20 cellular contexts compared by ENCODE assay signal in the genomic region with DNA sequence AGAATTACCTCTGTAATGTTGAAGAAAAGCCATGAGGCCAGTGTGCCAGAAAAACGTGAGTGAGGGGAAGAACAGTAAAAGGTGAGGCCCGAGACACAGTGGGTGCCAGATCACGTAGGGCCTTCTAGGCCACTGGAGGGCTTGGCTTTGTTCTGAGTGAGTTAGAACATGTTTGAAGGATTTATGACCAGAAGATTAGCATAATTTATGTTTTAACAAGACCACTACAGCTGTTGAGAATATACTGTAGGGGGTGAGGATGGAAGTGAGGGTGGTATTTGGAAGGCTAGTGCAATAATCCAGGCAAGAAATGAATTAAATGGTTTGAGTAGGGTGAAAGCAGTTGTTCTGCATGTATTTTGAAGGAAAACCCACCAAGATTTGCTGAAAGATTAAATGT.
A peak's percentile ranks its signal among the peaks of the same experiment; 100 is the strongest.
DNase-seq lines count a peak whose midpoint lies in the region; ATAC-seq lines count a peak whose summit lies in the region.
"Had no signal": no experiment of that assay in that cellular context is flagged by ENCODE, and none has a peak within 500 bp of the region (broad histone marks: within the 10 kb centered on the region; RNA-seq: fewer than 3 reads in every experiment).

No MANE protein-coding gene starts in this region.

- no peak for ATAC-seq in activated naive CD8-positive, alpha-beta T cell treated with anti-CD3 and anti-CD28 coated beads, Interleukin-2, amount 50 U/mL, for 24 hours
- ATAC-seq in GM21619 (IDR thresholded peaks at IDR 0.05; ENCODE audit: unreplicated experiment) = no peak
- ATAC-seq in GM21515 (IDR thresholded peaks at IDR 0.05; ENCODE audit: unreplicated experiment) = no peak
- ATAC-seq: pancreas had no signal

- no peak overlapping the region for H3K4me3 Mint-ChIP-seq in activated naive CD4-positive, alpha-beta T cell treated with anti-CD3 and anti-CD28 coated beads, Interleukin-2, amount 10 ng/mL, durations not matched to agents 7 days and 5 days
- no peak overlapping the region for H3K4me3 Mint-ChIP-seq in activated naive CD8-positive, alpha-beta T cell treated with anti-CD3 and anti-CD28 coated beads, Interleukin-2, amount 50 U/mL, for 24 hours

- H3K9me3 Mint-ChIP-seq in activated naive CD4-positive, alpha-beta T cell treated with anti-CD3 and anti-CD28 coated beads, Interleukin-2, amount 10 ng/mL, durations not matched to agents 7 days and 5 days = no peaks in the 10 kb centered on the region
- peaks cover 8% of the 10 kb centered on the region for H3K9me3 Mint-ChIP-seq in activated naive CD8-positive, alpha-beta T cell treated with anti-CD3 and anti-CD28 coated beads, Interleukin-2, amount 50 U/mL, for 24 hours

- H3K36me3 Mint-ChIP-seq in activated naive CD4-positive, alpha-beta T cell treated with anti-CD3 and anti-CD28 coated beads, Interleukin-2, amount 10 ng/mL, durations not matched to agents 7 days and 5 days = peaks cover 88% of the 10 kb centered on the region
- peaks cover 85% of the 10 kb centered on the region for H3K36me3 Mint-ChIP-seq in activated naive CD8-positive, alpha-beta T cell treated with anti-CD3 and anti-CD28 coated beads, Interleukin-2, amount 50 U/mL, for 24 hours (ENCODE audit: low read depth)

- CTCF ChIA-PET in activated naive CD4-positive, alpha-beta T cell treated with anti-CD3 and anti-CD28 coated beads, Interleukin-2, amount 10 ng/mL, durations not matched to agents 7 days and 5 days (lab: Charles Lee) = no interaction called here

- H3K4me1 Mint-ChIP-seq in activated naive CD4-positive, alpha-beta T cell treated with anti-CD3 and anti-CD28 coated beads, Interleukin-2, amount 10 ng/mL, durations not matched to agents 7 days and 5 days = peaks cover 60% of the 10 kb centered on the region
- peaks cover 89% of the 10 kb centered on the region for H3K4me1 Mint-ChIP-seq in activated naive CD8-positive, alpha-beta T cell treated with anti-CD3 and anti-CD28 coated beads, Interleukin-2, amount 50 U/mL, for 24 hours

- H3K27ac Mint-ChIP-seq in activated naive CD4-positive, alpha-beta T cell treated with anti-CD3 and anti-CD28 coated beads, Interleukin-2, amount 10 ng/mL, durations not matched to agents 7 days and 5 days = peak overlapping the region; percentile 24
- H3K27ac Mint-ChIP-seq in activated naive CD8-positive, alpha-beta T cell treated with anti-CD3 and anti-CD28 coated beads, Interleukin-2, amount 50 U/mL, for 24 hours = peak overlapping the region; percentile 84

- H3K27me3 Mint-ChIP-seq in activated naive CD4-positive, alpha-beta T cell treated with anti-CD3 and anti-CD28 coated beads, Interleukin-2, amount 10 ng/mL, durations not matched to agents 7 days and 5 days = no peaks in the 10 kb centered on the region
- H3K27me3 Mint-ChIP-seq in activated naive CD8-positive, alpha-beta T cell treated with anti-CD3 and anti-CD28 coated beads, Interleukin-2, amount 50 U/mL, for 24 hours = no peaks in the 10 kb centered on the region

- DNase-seq in activated naive CD4-positive, alpha-beta T cell treated with anti-CD3 and anti-CD28 coated beads, Interleukin-2, amount 10 ng/mL, durations not matched to agents 7 days and 5 days = no peak
- DNase-seq in activated naive CD4-positive, alpha-beta T cell treated with anti-CD3 and anti-CD28 coated beads, Interleukin-2, amount 50 U/mL, for 16 hours = no peak
- peak; percentile 5 for DNase-seq in DMS 273 treated with DMSO at 0.1 percent for 48 hours (lab: John Stamatoyannopoulos, UW)
- no peak for DNase-seq in activated naive CD8-positive, alpha-beta T cell treated with anti-CD3 and anti-CD28 coated beads, Interleukin-2, amount 50 U/mL, for 24 hours
- no peak for DNase-seq in GM03348 (ENCODE audit: low spot score)
- DNase-seq: activated CD4-positive, CD25-positive, alpha-beta regulatory T cell treated with anti-CD3 and anti-CD28 coated beads, Interleukin-2, amount 50 U/mL, for 72 hours; activated CD8-positive, alpha-beta memory T cell treated with anti-CD3 and anti-CD28 coated beads, Interleukin-2, amount 50 U/mL, for 48 hours; caudate nucleus; DMS79; GF-D8; midbrain; NCI-H146; NCI-H524 treated with DMSO at 0.1 percent for 48 hours; pancreas; Peyer's patch; SIG-M5; stimulated activated CD4-positive, alpha-beta T cell treated with anti-CD3 and anti-CD28 coated beads, Interleukin-2, amount 100 ng/mL, for 48 hours; stimulated activated naive CD4-positive, alpha-beta T cell had no signal
